In genomic region chr1:232678185-232678886, GRCh38 we compare ENCODE assay signal across 11 cellular contexts. TPM values are rescaled to one million over a fixed set of nuclear protein-coding genes. Genes with fewer than 3 reads are reported as not detected.
DNase-seq lines count a peak whose midpoint lies in the region.
"Had no signal": no experiment of that assay in that cellular context is flagged by ENCODE, and none has a peak within 500 bp of the region (broad histone marks: within the 10 kb centered on the region; RNA-seq: fewer than 3 reads in every experiment).

No MANE protein-coding gene starts in this region.

- DNase-seq in NCI-H1436 (lab: John Stamatoyannopoulos, UW), result peak; percentile 17
- no peak for DNase-seq in NCI-H1436 treated with DMSO at 0.1 percent for 48 hours (lab: John Stamatoyannopoulos, UW)
- DNase-seq in NCI-H69 (lab: John Stamatoyannopoulos, UW), result peak; percentile 81
- DNase-seq in epithelial cell of prostate (ENCODE audit: low read depth, low spot score), result peak; percentile 90
- DNase-seq in renal cortical epithelial cell (ENCODE audit: low read depth), result peak; percentile 98
- DNase-seq in DMS 273 treated with DMSO at 0.1 percent for 48 hours (lab: John Stamatoyannopoulos, UW), result no peak
- DNase-seq in G401 (ENCODE audit: low spot score), result no peak
- DNase-seq in GM03348 (ENCODE audit: low spot score), result no peak
- DNase-seq: activated naive CD8-positive, alpha-beta T cell treated with anti-CD3 and anti-CD28 coated beads for 36 hours; heart right ventricle; lower lobe of right lung had no signal

- in situ Hi-C loops in G401 (cut with HindIII; ENCODE audit: low sequenced_read_pairs), result no loop called here

- H3K27ac ChIP-seq in epithelial cell of prostate, result no peak overlapping the region
- H3K27ac ChIP-seq: heart right ventricle, lower lobe of right lung had no signal

RNA-seq across cellular contexts. Expression of gene SIPA1L2, which starts 48.4 kb away (rescaled TPM):
- 22.6 and 78.2 TPM in 2 replicates for total RNA-seq in renal cortical epithelial cell
- total RNA-seq in G401 (2014; rRNA removed; shearing (Covaris generic)), result not detected in 2 replicates

Comparison
In these comparisons a context has a peak if more than half of its experiments do, and no peak if none do; other contexts are left out.
1. DNase-seq: peak in NCI-H1436 (single experiment), NCI-H69 (single experiment), epithelial cell of prostate (single experiment) and renal cortical epithelial cell (single experiment); none in NCI-H1436 treated with DMSO at 0.1 percent for 48 hours (single experiment), DMS 273 treated with DMSO at 0.1 percent for 48 hours (single experiment), G401 (single experiment) and GM03348 (single experiment).
2. RNA of gene SIPA1L2, which starts 48.4 kb away (total RNA-seq): 22.6 to 78.2 TPM in renal cortical epithelial cell; not detected in G401; every median in the first group is over 10 times any median in the second.